ENCODE assay signal across 23 cellular contexts in the genomic region with DNA sequence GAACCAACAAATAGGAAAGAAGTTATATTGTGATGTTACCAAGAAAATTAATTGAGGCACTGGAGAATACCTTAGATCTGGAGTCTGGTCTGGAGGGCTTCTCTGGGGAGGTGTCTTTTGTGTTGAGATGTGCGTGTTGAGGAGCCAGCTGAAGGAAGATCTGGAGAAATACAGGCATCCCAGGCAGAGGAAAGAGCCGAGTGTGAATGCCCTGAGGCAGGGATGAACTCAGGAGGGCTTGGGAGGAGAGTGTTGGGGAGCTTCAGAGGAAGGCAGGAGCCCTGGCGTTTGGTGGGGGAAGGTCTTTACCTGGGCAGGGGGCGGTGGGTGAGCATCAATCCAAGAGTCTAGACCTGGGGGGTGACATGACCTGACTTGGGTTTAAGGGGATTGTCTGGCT. TPM values are rescaled to one million over a fixed set of nuclear protein-coding genes. Genes with fewer than 3 reads are reported as not detected.
A peak's percentile ranks its signal among the peaks of the same experiment; 100 is the strongest.
DNase-seq lines count a peak whose midpoint lies in the region; ATAC-seq, FAIRE-seq and TF ChIP-seq lines count a peak whose summit lies in the region.
"Had no signal": no experiment of that assay in that cellular context is flagged by ENCODE, and none has a peak within 500 bp of the region (broad histone marks: within the 10 kb centered on the region; RNA-seq: fewer than 3 reads in every experiment).

No MANE protein-coding gene starts in this region.

- H3K27ac ChIP-seq in H1 (ENCODE audit: low read depth, low read length), result no peak overlapping the region
- H3K27ac ChIP-seq in uterus, result peak overlapping the region; percentile 35 to 55
- H3K27ac ChIP-seq in small intestine (ENCODE audit: low read depth in 1 of 2, low read length in 1 of 2), result no peak overlapping the region
- H3K27ac ChIP-seq: parathyroid adenoma, Peyer's patch, right lobe of liver, upper lobe of right lung had no signal

- no peak overlapping the region for H2AK5ac ChIP-seq in H1 (ENCODE audit: low read depth, low read length)

- H3K9me3 ChIP-seq in H1 (ENCODE audit: insufficient read depth in 2 of 2, low read depth in 1 of 2, low read length in 1 of 2) (no peaks in the 10 kb centered on the region), uterus (no peaks in the 10 kb centered on the region), small intestine (ENCODE audit: control insufficient read depth, low read depth) (no peaks in the 10 kb centered on the region)
- H3K9me3 ChIP-seq: HAP-1, Peyer's patch, right lobe of liver, stomach, upper lobe of right lung had no signal

- 0 out of 7 replicates have a peak, but pooled peaks cover 0 to 2% (median 0%) of the 10 kb centered on the region in 4 experiments for H3K27me3 ChIP-seq in H1 (replicated peaks in 1 of 4; ENCODE audit: control insufficient read depth in 3 of 4, extremely low read depth in 1 of 4, insufficient read depth in 3 of 4, low read length in 3 of 4)
- no peaks in the 10 kb centered on the region for H3K27me3 ChIP-seq in uterus
- H3K27me3 ChIP-seq in small intestine (ENCODE audit: control insufficient read depth in 2 of 2, insufficient read depth in 2 of 2, low read length in 2 of 2), result no peaks in the 10 kb centered on the region
- H3K27me3 ChIP-seq: Peyer's patch, right lobe of liver, stomach, upper lobe of right lung had no signal

- TF ChIP-seq POLR2A in H1 (IDR thresholded peaks at IDR 0.05; ENCODE audit: control extremely low read depth in 1 of 2, low read depth in 2 of 2, low read length in 2 of 2) (no peak), uterus (IDR thresholded peaks at IDR 0.05) (no peak)

- H4K20me1 ChIP-seq in H1 (replicated peaks in 1 of 2; ENCODE audit: control insufficient read depth in 1 of 2, insufficient read depth in 2 of 2, low read length in 2 of 2), result peaks cover 5 to 9% of the 10 kb centered on the region in 2 experiments

- H4K91ac ChIP-seq in H1 (replicated peaks; ENCODE audit: insufficient read length, low read length), result no peak overlapping the region

- peaks cover 6% of the 10 kb centered on the region; the same call in 1 of the 2 replicates for H3K79me1 ChIP-seq in H1 (ENCODE audit: low read depth, low read length)

- H3K23me2 ChIP-seq in H1 (ENCODE audit: low read depth, low read length), result no peaks in the 10 kb centered on the region

- TF ChIP-seq EP300 in H1 (IDR thresholded peaks at IDR 0.05; ENCODE audit: borderline replicate concordance in 1 of 2, low read depth in 2 of 2, low read length in 2 of 2), result no peak

- no peak overlapping the region for H4K5ac ChIP-seq in H1 (ENCODE audit: insufficient read length, low read depth, low read length)

- peak overlapping the region; percentile 22; the same call in 1 of the 2 replicates for H4K8ac ChIP-seq in H1 (ENCODE audit: extremely low read depth, insufficient read depth, low read length)

- H2BK120ac ChIP-seq in H1 (replicated peaks; ENCODE audit: low read depth, low read length), result no peak overlapping the region

- no peak for ATAC-seq in activated naive CD4-positive, alpha-beta T cell treated with anti-CD3 and anti-CD28 coated beads, Interleukin-2, amount 50 U/mL, for 72 hours
- no peak for ATAC-seq in left colon
- ATAC-seq: right lobe of liver, upper lobe of right lung had no signal

- no peak overlapping the region for H2BK20ac ChIP-seq in H1 (ENCODE audit: low read length)

- no peak overlapping the region; the same call in 1 of the 2 replicates for H3K18ac ChIP-seq in H1 (ENCODE audit: extremely low read depth, low read length)

- H3K36me3 Mint-ChIP-seq in activated naive CD4-positive, alpha-beta T cell treated with anti-CD3 and anti-CD28 coated beads, Interleukin-2, amount 50 U/mL, for 72 hours, result no peaks in the 10 kb centered on the region
- no peaks in the 10 kb centered on the region for H3K36me3 Mint-ChIP-seq in activated naive CD4-positive, alpha-beta T cell treated with anti-CD3 and anti-CD28 coated beads, Interleukin-2, amount 10 ng/mL, durations not matched to agents 7 days and 5 days
- H3K36me3 Mint-ChIP-seq in neural crest cell (ENCODE audit: low read depth), result peaks cover 12% of the 10 kb centered on the region
- H3K36me3 Mint-ChIP-seq: naive B cell had no signal

- no peaks in the 10 kb centered on the region for H3K9me3 Mint-ChIP-seq in activated naive CD4-positive, alpha-beta T cell treated with anti-CD3 and anti-CD28 coated beads, Interleukin-2, amount 50 U/mL, for 72 hours
- no peaks in the 10 kb centered on the region for H3K9me3 Mint-ChIP-seq in activated naive CD4-positive, alpha-beta T cell treated with anti-CD3 and anti-CD28 coated beads, Interleukin-2, amount 10 ng/mL, durations not matched to agents 7 days and 5 days
- no peaks in the 10 kb centered on the region for H3K9me3 Mint-ChIP-seq in neural crest cell
- H3K9me3 Mint-ChIP-seq: naive B cell had no signal

- H2AFZ ChIP-seq in H1 (ENCODE audit: low read length), result no peak overlapping the region

- no peak overlapping the region for H3K23ac ChIP-seq in H1 (ENCODE audit: insufficient read length)

- no peak overlapping the region for H3K56ac ChIP-seq in H1 (replicated peaks; ENCODE audit: insufficient read length, low read depth, low read length)

- peak overlapping the region; percentile 77; the same call in 1 of the 2 replicates for H2BK12ac ChIP-seq in H1 (ENCODE audit: low read depth, low read length)

- H3K4me3 ChIP-seq in H1 (ENCODE audit: extremely low read depth in 1 of 4, insufficient read depth in 2 of 4, low read depth in 3 of 4, low read length in 4 of 4) (no peak overlapping the region), uterus (no peak overlapping the region), small intestine (ENCODE audit: low read depth in 1 of 2, low read length in 2 of 2) (no peak overlapping the region)
- H3K4me3 ChIP-seq: HAP-1, Peyer's patch, right lobe of liver, stomach, upper lobe of right lung had no signal

- POLR2A ChIA-PET in H1 (lab: Charles Lee; ENCODE audit: partially characterized antibody), result interaction anchor here (0.7 to 22.5 kb wide), 6 partner anchors 11 to 205 kb away, joined by 3 to 413 read pairs (median 4); a partner anchor contains a TSS

- DNase-seq in activated naive CD4-positive, alpha-beta T cell treated with anti-CD3 and anti-CD28 coated beads, Interleukin-2, amount 50 U/mL, for 72 hours (ENCODE audit: low spot score in 2 of 2), result no peak
- no peak for DNase-seq in activated naive CD4-positive, alpha-beta T cell treated with anti-CD3 and anti-CD28 coated beads, Interleukin-2, amount 10 ng/mL, durations not matched to agents 7 days and 5 days
- DNase-seq in H1 (ENCODE audit: low read depth in 1 of 2, low spot score in 2 of 2) (no peak), neural crest cell (ENCODE audit: low read depth, low spot score) (no peak), uterus (no peak), AML-193 (lab: John Stamatoyannopoulos, UW) (no peak), left colon (no peak), small intestine (no peak)
- DNase-seq: 8988T; activated CD4-positive, alpha-beta T cell treated with anti-CD3 and anti-CD28 coated beads for 1 hour; activated T-cell treated with anti-CD3 and anti-CD28 coated beads, Interleukin-2, amount 50 U/mL, for 1 hour; aorta; DMS53; naive B cell; NCI-H526; Peyer's patch; right lobe of liver; SIG-M5; stimulated activated CD4-positive, alpha-beta T cell treated with anti-CD3 and anti-CD28 coated beads, Interleukin-15, amount 100 ng/mL, for 24 hours; stomach; upper lobe of right lung had no signal

- TF ChIP-seq RAD21 in H1 (IDR thresholded peaks at IDR 0.05 in 1 of 2, conservative IDR thresholded peaks at IDR 0.05 in 1 of 2; ENCODE audit: low read depth in 2 of 2, low read length in 2 of 2), result no peak

- peaks cover 0 to 5% (median 0%) of the 10 kb centered on the region in 4 experiments; a peak in 2 of 8 replicates for H3K36me3 ChIP-seq in H1 (ENCODE audit: control insufficient read depth in 2 of 4, insufficient read depth in 4 of 4, low read length in 3 of 4)
- no peaks in the 10 kb centered on the region for H3K36me3 ChIP-seq in uterus
- no peaks in the 10 kb centered on the region for H3K36me3 ChIP-seq in small intestine (ENCODE audit: control insufficient read depth in 2 of 2, insufficient read depth in 2 of 2, low read length in 2 of 2)
- H3K36me3 ChIP-seq: HAP-1, Peyer's patch, right lobe of liver, upper lobe of right lung had no signal

- H3K4me3 Mint-ChIP-seq in activated naive CD4-positive, alpha-beta T cell treated with anti-CD3 and anti-CD28 coated beads, Interleukin-2, amount 10 ng/mL, durations not matched to agents 7 days and 5 days, result no peak overlapping the region
- no peak overlapping the region for H3K4me3 Mint-ChIP-seq in neural crest cell
- H3K4me3 Mint-ChIP-seq: naive B cell had no signal

- no peaks in the 10 kb centered on the region for H3K4me1 Mint-ChIP-seq in activated naive CD4-positive, alpha-beta T cell treated with anti-CD3 and anti-CD28 coated beads, Interleukin-2, amount 10 ng/mL, durations not matched to agents 7 days and 5 days
- H3K4me1 Mint-ChIP-seq in neural crest cell, result peaks cover 26% of the 10 kb centered on the region

- CTCF ChIA-PET in activated naive CD4-positive, alpha-beta T cell treated with anti-CD3 and anti-CD28 coated beads, Interleukin-2, amount 10 ng/mL, durations not matched to agents 7 days and 5 days (lab: Charles Lee), result no interaction called here
- CTCF ChIA-PET in H1 (lab: Charles Lee; ENCODE audit: partially characterized antibody), result interaction anchor here (1.1 to 2.1 kb wide), 4 partner anchors 15 to 37 kb away, joined by 4 to 7 read pairs (median 5); a partner anchor contains a TSS

- no peak overlapping the region for H2BK15ac ChIP-seq in H1 (ENCODE audit: low read length)

- WGBS in H1 (ENCODE audit: extremely low coverage in 1 of 2, insufficient coverage in 1 of 2, insufficient read length in 1 of 2, insufficient replicate concordance in 2 of 2, low coverage in 1 of 2, low lambda C conversion rate in 2 of 2, missing lambda C conversion rate in 1 of 2), 2 experiments, result 70% methylated on average over 4 of the region's 4 CpGs; no CpG with 5 or more reads in 1 of the 2 experiments
- WGBS in small intestine, 3 donors, result 73 to 85% (median 84%) methylated on average over 4 of the region's 4 CpGs

- H3K14ac ChIP-seq in H1 (ENCODE audit: insufficient read length), result no peak overlapping the region

- H3K4ac ChIP-seq in H1 (replicated peaks; ENCODE audit: insufficient read length, low read depth, low read length), result no peak overlapping the region

- FAIRE-seq in H1 (lab: Jason Lieb, UNC), result no peak
- no peak for FAIRE-seq in small intestine (lab: Jason Lieb, UNC)

- intact Hi-C loops in uterus (cut with DNase I; ENCODE audit: low total_unique reads), result no loop called here
- intact Hi-C loops in left colon (cut with DNase I, micrococcal nuclease), result no loop called here

- TF ChIP-seq CTCF in H1 (IDR thresholded peaks at IDR 0.05; ENCODE audit: control extremely low read depth in 1 of 3, insufficient read depth in 1 of 3, low read depth in 1 of 3, low read length in 3 of 3) (no peak), neural crest cell (conservative IDR thresholded peaks at IDR 0.05) (no peak), uterus (IDR thresholded peaks at IDR 0.05) (no peak)

- peak overlapping the region in 1 of 2 experiments; percentile 21; a peak in 1 of 4 replicates for H3K4me2 ChIP-seq in H1 (ENCODE audit: insufficient read depth in 1 of 2, low read depth in 2 of 2, low read length in 2 of 2)

- H3K27ac Mint-ChIP-seq in activated naive CD4-positive, alpha-beta T cell treated with anti-CD3 and anti-CD28 coated beads, Interleukin-2, amount 50 U/mL, for 72 hours, result peak overlapping the region; percentile 34 to 59
- H3K27ac Mint-ChIP-seq in activated naive CD4-positive, alpha-beta T cell treated with anti-CD3 and anti-CD28 coated beads, Interleukin-2, amount 10 ng/mL, durations not matched to agents 7 days and 5 days, result no peak overlapping the region
- peak overlapping the region; percentile 27 for H3K27ac Mint-ChIP-seq in neural crest cell (ENCODE audit: unreplicated experiment)

- H3K4me1 ChIP-seq in H1 (replicated peaks in 1 of 4; ENCODE audit: control insufficient read depth in 3 of 4, insufficient read depth in 4 of 4, low read length in 3 of 4) (peaks cover 4 to 39% (median 26%) of the 10 kb centered on the region in 4 experiments), uterus (peaks cover 0 to 10% of the 10 kb centered on the region in 2 donors), small intestine (ENCODE audit: control insufficient read depth in 2 of 2, insufficient read depth in 1 of 2, low read depth in 1 of 2, low read length in 1 of 2) (no peaks in the 10 kb centered on the region)
- H3K4me1 ChIP-seq: HAP-1, parathyroid adenoma, Peyer's patch, right lobe of liver, upper lobe of right lung had no signal

- H3K79me2 ChIP-seq in H1 (ENCODE audit: control insufficient read depth in 1 of 2, insufficient read depth in 2 of 2, low read length in 2 of 2), result peaks cover 0 to 4% of the 10 kb centered on the region in 2 experiments; a peak in 1 of 4 replicates
- H3K79me2 ChIP-seq: parathyroid adenoma had no signal

- H3K9ac ChIP-seq in H1 (replicated peaks in 1 of 4; ENCODE audit: extremely low read depth in 1 of 4, low read depth in 3 of 4, low read length in 3 of 4), result no peak overlapping the region
- H3K9ac ChIP-seq: parathyroid adenoma had no signal

- H2BK5ac ChIP-seq in H1 (ENCODE audit: low read depth, low read length), result no peak overlapping the region; the same call in 1 of the 2 replicates

- peaks cover 51% of the 10 kb centered on the region for H3K27me3 Mint-ChIP-seq in activated naive CD4-positive, alpha-beta T cell treated with anti-CD3 and anti-CD28 coated beads, Interleukin-2, amount 10 ng/mL, durations not matched to agents 7 days and 5 days
- no peaks in the 10 kb centered on the region for H3K27me3 Mint-ChIP-seq in neural crest cell (ENCODE audit: low read depth)

RNA-seq across cellular contexts. Expression of a gene that starts 13.1 kb away (rescaled TPM):
- total RNA-seq in activated naive CD4-positive, alpha-beta T cell treated with anti-CD3 and anti-CD28 coated beads, Interleukin-2, amount 50 U/mL, for 72 hours, result 1 to 10 TPM in 1 of 2 donors, under 1 TPM in 1; 0.46 to 1.2 TPM
- total RNA-seq in H1 (2021; fragmentation: NEBNext Ultra II Directional; extraction: Animal tissue kit (Norgen Biotek cat#: 25700)), result 32.5 and 32.7 TPM in 2 replicates
- polyA plus RNA-seq in H1 (2011; rRNA removed) (84.7 and 98.9 TPM in 2 replicates), small intestine (10 to 100 TPM in 1 of 3 donors, 1 to 10 TPM in 1, not detected in 1; 1.4 to 10.7 TPM)
- 86.1 TPM for polyA plus RNA-seq in H1 (2011; cell fraction: cytosol; rRNA removed)
- 107 TPM for polyA plus RNA-seq in H1 (2011; cell fraction: nucleus; rRNA removed)
- polyA plus RNA-seq in H1 (2012, experiment 1 of 2), result 22.3 to 55.2 TPM (median 50.2 TPM) in 4 replicates
- 31.1 TPM for polyA plus RNA-seq in H1 (2012, experiment 2 of 2)
- polyA plus RNA-seq in H1 (2013, experiment 1 of 2), result 31.4 TPM
- 34.9 TPM for polyA plus RNA-seq in H1 (2013, experiment 2 of 2)
- 21.3 and 25.3 TPM in 2 replicates for polyA minus RNA-seq in H1 (2011; rRNA and poly(A)+ RNA removed)
- 23.3 TPM for polyA minus RNA-seq in H1 (2011; cell fraction: cytosol; rRNA and poly(A)+ RNA removed)
- polyA minus RNA-seq in H1 (2011; cell fraction: nucleus; rRNA and poly(A)+ RNA removed), result 25.3 TPM
- total RNA-seq in neural crest cell (30.0 and 30.4 TPM in 2 replicates), uterus (10 to 100 TPM; 12.9 to 57.9 (median 35.4) TPM), left colon (1 to 10 TPM; 1.3 to 4.4 TPM)

RNA-seq across cellular contexts. Expression of a gene that starts 36.6 kb away (rescaled TPM):
- total RNA-seq in activated naive CD4-positive, alpha-beta T cell treated with anti-CD3 and anti-CD28 coated beads, Interleukin-2, amount 50 U/mL, for 72 hours, result 10 to 100 TPM; 14.0 to 22.0 TPM
- 23.1 and 26.1 TPM in 2 replicates for total RNA-seq in H1 (2021; fragmentation: NEBNext Ultra II Directional; extraction: Animal tissue kit (Norgen Biotek cat#: 25700))
- polyA plus RNA-seq in H1 (2011; rRNA removed) (38.0 and 77.1 TPM in 2 replicates), small intestine (10 to 100 TPM; 11.1 to 17.1 (median 17.0) TPM)
- polyA plus RNA-seq in H1 (2011; cell fraction: cytosol; rRNA removed), result 41.7 TPM
- 53.9 TPM for polyA plus RNA-seq in H1 (2011; cell fraction: nucleus; rRNA removed)
- polyA plus RNA-seq in H1 (2012, experiment 1 of 2), result 17.0 to 29.1 TPM (median 26.8 TPM) in 4 replicates
- 22.4 TPM for polyA plus RNA-seq in H1 (2012, experiment 2 of 2)
- polyA plus RNA-seq in H1 (2013, experiment 1 of 2), result 16.1 TPM
- polyA plus RNA-seq in H1 (2013, experiment 2 of 2), result 15.7 TPM
- polyA minus RNA-seq in H1 (2011; rRNA and poly(A)+ RNA removed), result 22.1 and 25.9 TPM in 2 replicates
- 29.2 TPM for polyA minus RNA-seq in H1 (2011; cell fraction: cytosol; rRNA and poly(A)+ RNA removed)
- 18.2 TPM for polyA minus RNA-seq in H1 (2011; cell fraction: nucleus; rRNA and poly(A)+ RNA removed)
- total RNA-seq in neural crest cell (33.8 and 38.3 TPM in 2 replicates), uterus (10 to 100 TPM; 23.0 to 44.0 (median 42.0) TPM), left colon (10 to 100 TPM; 19.4 to 20.3 TPM)

RNA-seq across cellular contexts. Expression of a gene that starts 43.5 kb away (rescaled TPM):
- 1,000 to 10,000 TPM; 2,348 to 3,152 TPM for total RNA-seq in activated naive CD4-positive, alpha-beta T cell treated with anti-CD3 and anti-CD28 coated beads, Interleukin-2, amount 50 U/mL, for 72 hours
- 2,801 and 2,865 TPM in 2 replicates for total RNA-seq in H1 (2021; fragmentation: NEBNext Ultra II Directional; extraction: Animal tissue kit (Norgen Biotek cat#: 25700))
- polyA plus RNA-seq in H1 (2011; rRNA removed) (5,362 and 5,466 TPM in 2 replicates), small intestine (1,000 to 10,000 TPM; 1,757 to 4,298 (median 3,624) TPM)
- polyA plus RNA-seq in H1 (2011; cell fraction: cytosol; rRNA removed), result 8,556 TPM
- 6,792 TPM for polyA plus RNA-seq in H1 (2011; cell fraction: nucleus; rRNA removed)
- 3,449 to 5,365 TPM (median 4,851 TPM) in 4 replicates for polyA plus RNA-seq in H1 (2012, experiment 1 of 2)
- polyA plus RNA-seq in H1 (2012, experiment 2 of 2), result 2,078 TPM
- 2,295 TPM for polyA plus RNA-seq in H1 (2013, experiment 1 of 2)
- 2,292 TPM for polyA plus RNA-seq in H1 (2013, experiment 2 of 2)
- 1,769 and 1,871 TPM in 2 replicates for polyA minus RNA-seq in H1 (2011; rRNA and poly(A)+ RNA removed)
- 1,662 TPM for polyA minus RNA-seq in H1 (2011; cell fraction: cytosol; rRNA and poly(A)+ RNA removed)
- 2,188 TPM for polyA minus RNA-seq in H1 (2011; cell fraction: nucleus; rRNA and poly(A)+ RNA removed)
- total RNA-seq in neural crest cell (2,294 and 2,333 TPM in 2 replicates), uterus (1,000 to 10,000 TPM; 1,498 to 2,840 (median 2,333) TPM), left colon (1,000 to 10,000 TPM; 1,637 to 1,665 TPM)

Comparison
In these comparisons a context has a peak if more than half of its experiments do, and no peak if none do; other contexts are left out.
1. H3K27ac ChIP-seq: peak in uterus (2 of 2); none in H1 (single experiment) and small intestine (0 of 2).